ENCODE assay signal across 9 cellular contexts in the genomic region with DNA sequence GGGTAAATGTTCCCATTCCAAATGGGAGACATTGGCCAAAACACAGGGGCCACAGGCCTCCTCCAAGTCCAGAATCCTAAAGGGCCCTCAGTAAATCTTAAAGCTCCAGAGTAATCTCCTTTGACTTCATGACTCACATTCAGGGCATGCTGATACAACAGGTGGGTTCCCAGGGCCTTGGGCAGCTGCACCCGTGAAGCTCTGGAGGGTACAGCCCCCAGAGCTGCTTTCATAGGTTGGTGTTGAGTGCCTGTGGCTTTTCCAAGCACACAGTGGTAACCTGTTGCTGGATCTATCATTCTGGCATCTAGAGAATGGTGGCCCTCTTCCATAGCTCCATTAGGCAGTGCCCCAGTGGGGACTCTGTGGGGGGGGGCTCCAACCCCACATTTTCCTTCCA. TPM values are rescaled to one million over a fixed set of nuclear protein-coding genes. Genes with fewer than 3 reads are reported as not detected.
"Had no signal": no experiment of that assay in that cellular context is flagged by ENCODE, and none has a peak within 500 bp of the region (broad histone marks: within the 10 kb centered on the region; RNA-seq: fewer than 3 reads in every experiment).

No MANE protein-coding gene starts in this region.

- DNase-seq: IMR-90, KBM-7, KG1 had no signal

- ATAC-seq: HepG2, K562 had no signal

- H3K27ac ChIP-seq: HL-60 had no signal

- H3K4me3 ChIP-seq: K562 had no signal

RNA-seq across cellular contexts. Expression of gene NELL1, which starts 54.0 kb away (rescaled TPM):
- total RNA-seq: HepG2, HT-29, HT1080, IMR-90, K562 had no signal
- polyA plus RNA-seq: HepG2, IgD-negative memory B cell, IMR-90, K562 had no signal
